20 cellular contexts compared by ENCODE assay signal in the genomic region with DNA sequence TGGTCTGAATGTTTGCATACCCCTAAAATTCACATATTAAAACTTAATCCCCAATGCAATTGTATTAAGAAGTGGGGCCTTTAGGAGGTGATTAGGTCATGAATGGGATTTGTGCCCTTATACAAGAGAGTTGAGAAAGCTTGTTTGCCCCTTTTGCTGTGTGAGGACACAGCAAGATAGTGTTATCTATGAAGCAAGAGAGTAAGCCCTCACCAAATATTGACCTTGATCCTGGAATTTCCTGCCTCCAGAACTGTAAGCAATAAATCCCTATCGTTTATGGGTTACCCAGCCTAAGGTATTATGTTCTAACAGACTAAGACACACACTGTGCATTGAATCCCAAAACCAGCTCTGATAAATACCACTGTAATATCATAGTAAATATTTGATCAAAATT.
"Had no signal": no experiment of that assay in that cellular context is flagged by ENCODE, and none has a peak within 500 bp of the region (broad histone marks: within the 10 kb centered on the region; RNA-seq: fewer than 3 reads in every experiment).

No MANE protein-coding gene starts in this region.

- H3K27ac ChIP-seq: coronary artery, foreskin keratinocyte, heart left ventricle, tibial artery, upper lobe of right lung had no signal

- H3K4me2 ChIP-seq: smooth muscle cell had no signal

- H3K36me3 Mint-ChIP-seq: stimulated activated memory B cell treated with anti-CD40 and anti-IgM and Interleukin-4, amounts not matched to agents 10 μg/mL and 1 μg/mL and 100 μg/mL, for 72 hours had no signal

- H3K36me3 ChIP-seq: heart left ventricle, tibial artery, upper lobe of right lung had no signal

- H3K4me1 Mint-ChIP-seq: naive thymus-derived CD8-positive, alpha-beta T cell; stimulated activated memory B cell treated with anti-CD40 and anti-IgM and Interleukin-4, amounts not matched to agents 10 μg/mL and 1 μg/mL and 100 μg/mL, for 72 hours had no signal

- H3K27me3 ChIP-seq: foreskin keratinocyte, tibial artery had no signal

- FAIRE-seq: endothelial cell of umbilical vein, islet of Langerhans had no signal

- H3K27ac Mint-ChIP-seq: naive thymus-derived CD8-positive, alpha-beta T cell; stimulated activated memory B cell treated with anti-CD40 and anti-IgM and Interleukin-4, amounts not matched to agents 10 μg/mL and 1 μg/mL and 100 μg/mL, for 72 hours; stimulated activated naive CD8-positive, alpha-beta T cell treated with anti-CD3 and anti-CD28 coated beads, Interleukin-15, Interleukin-2, amounts not matched to agents 100 ng/mL and 50 ng/mL, for 24 hours had no signal

- H3K4me1 ChIP-seq: foreskin keratinocyte, heart left ventricle, tibial artery, upper lobe of right lung had no signal

- H3K4me3 Mint-ChIP-seq: endodermal cell; naive thymus-derived CD8-positive, alpha-beta T cell; stimulated activated memory B cell treated with anti-CD40 and anti-IgM and Interleukin-4, amounts not matched to agents 10 μg/mL and 1 μg/mL and 100 μg/mL, for 72 hours; stimulated activated naive CD8-positive, alpha-beta T cell treated with anti-CD3 and anti-CD28 coated beads, Interleukin-15, Interleukin-2, amounts not matched to agents 100 ng/mL and 50 ng/mL, for 24 hours had no signal

- H3K9me3 ChIP-seq: mucosa of descending colon, upper lobe of right lung had no signal

- H3K4me3 ChIP-seq: coronary artery, heart left ventricle, mucosa of descending colon, smooth muscle cell, tibial artery, upper lobe of right lung had no signal

- DNase-seq: effector CD4-positive, alpha-beta T cell; endodermal cell; erythroblast; foreskin keratinocyte; heart left ventricle; hypothalamus; kidney glomerular epithelial cell; mucosa of descending colon; naive thymus-derived CD8-positive, alpha-beta T cell; posterior cingulate gyrus; stimulated activated CD4-positive, alpha-beta T cell treated with anti-CD3 and anti-CD28 coated beads, Interleukin-4, amount 100 ng/mL, for 1 hour; stimulated activated CD8-positive, alpha-beta memory T cell treated with anti-CD3 and anti-CD28 coated beads, Interleukin-4, amount 100 ng/mL, for 48 hours; tibial artery; upper lobe of right lung had no signal
